Comparison of ENCODE assay signal across 8 cellular contexts in the genomic region with DNA sequence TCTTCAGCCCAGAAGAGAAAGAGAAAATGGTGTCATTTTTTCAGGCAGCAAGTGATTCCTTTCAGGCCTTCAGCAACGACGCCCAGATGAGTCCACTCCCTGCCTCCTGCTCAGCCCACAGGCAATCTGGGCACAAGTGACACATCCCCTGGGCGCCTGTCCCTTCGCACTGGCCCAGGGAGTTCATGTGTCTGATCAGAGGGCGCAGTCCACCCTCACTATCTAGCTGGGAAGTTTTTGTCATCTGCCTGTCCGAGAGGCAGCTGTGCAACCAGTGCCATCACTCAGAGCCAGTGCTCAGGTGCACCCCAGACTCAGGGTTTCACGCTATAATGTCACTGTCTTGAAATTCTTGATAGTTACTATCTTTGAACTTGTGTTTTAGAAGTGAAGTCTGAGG. TPM values are rescaled to one million over a fixed set of nuclear protein-coding genes. Genes with fewer than 3 reads are reported as not detected.
DNase-seq lines count a peak whose midpoint lies in the region; ATAC-seq and TF ChIP-seq lines count a peak whose summit lies in the region.

No MANE protein-coding gene starts in this region.

- POLR2A ChIA-PET in T-cell (lab: Charles Lee) = no interaction called here

- in situ Hi-C loops in GM23248 (cut with MboI) = no loop called here
- in situ Hi-C loops in gastrocnemius medialis (cut with MboI; ENCODE audit: low sequenced_read_pairs in 4 of 4) = no loop called here

- 0 out of 2 replicates have a peak, but pooled peaks cover 15% of the 10 kb centered on the region for H4K20me1 ChIP-seq in GM23248 (ENCODE audit: insufficient read depth)

- peaks cover 17% of the 10 kb centered on the region for H3K36me3 Mint-ChIP-seq in T-cell

- H3K9me3 ChIP-seq in GM23248 (ENCODE audit: low read depth) (no peaks in the 10 kb centered on the region), right atrium auricular region (no peaks in the 10 kb centered on the region), gastrocnemius medialis (no peaks in the 10 kb centered on the region), mucosa of descending colon (no peaks in the 10 kb centered on the region)

- H3K9me3 Mint-ChIP-seq in T-cell = peaks cover 0 to 6% (median 3%) of the 10 kb centered on the region in 3 donors

- H2AFZ ChIP-seq in GM23248 = no peak overlapping the region

- ATAC-seq in T-cell (replicated peaks in 1 of 4) (no peak), gastrocnemius medialis (peak in 1 of 2 donors; percentile 26), sciatic nerve (no peak), mucosa of descending colon (no peak)

- no peak for TF ChIP-seq CTCF in right atrium auricular region (IDR thresholded peaks at IDR 0.05)
- no peak for TF ChIP-seq CTCF in gastrocnemius medialis (IDR thresholded peaks at IDR 0.05 in 4 of 5, conservative IDR thresholded peaks at IDR 0.05 in 1 of 5)
- no peak for TF ChIP-seq CTCF in mucosa of descending colon (IDR thresholded peaks at IDR 0.05)

- peaks cover 0 to 3% of the 10 kb centered on the region in 2 donors for H3K27me3 Mint-ChIP-seq in T-cell

- no peaks in the 10 kb centered on the region for H3K36me3 ChIP-seq in GM23248 (ENCODE audit: low read depth)
- H3K36me3 ChIP-seq in right atrium auricular region = no peaks in the 10 kb centered on the region
- no peaks in the 10 kb centered on the region for H3K36me3 ChIP-seq in gastrocnemius medialis
- no peaks in the 10 kb centered on the region for H3K36me3 ChIP-seq in mucosa of descending colon (ENCODE audit: low read depth)

- peak in 1 of 2 donors; percentile 24 for TF ChIP-seq POLR2A in gastrocnemius medialis (IDR thresholded peaks at IDR 0.05)

- peak overlapping the region; percentile 63 to 78 (median 65) for H3K4me3 Mint-ChIP-seq in T-cell

- H3F3A ChIP-seq in GM23248 (ENCODE audit: insufficient read depth) = no peaks in the 10 kb centered on the region

- H3K4me1 ChIP-seq in GM23248 (ENCODE audit: insufficient read depth) (peaks cover 17% of the 10 kb centered on the region), right atrium auricular region (peaks cover 0 to 9% of the 10 kb centered on the region in 2 donors), gastrocnemius medialis (peaks cover 17 to 18% of the 10 kb centered on the region in 2 donors), mucosa of descending colon (ENCODE audit: low read depth) (no peaks in the 10 kb centered on the region)

- H3K27ac ChIP-seq in GM23248 (no peak overlapping the region), right atrium auricular region (peak overlapping the region; percentile 89 to 92), gastrocnemius medialis (peak overlapping the region; percentile 89 to 97 (median 92))

- intact Hi-C loops in gastrocnemius medialis (cut with DNase I; ENCODE audit: low total_unique reads) = loop anchor here (2.0 to 5.0 kb wide), 2 partner anchors 169 to 184 kb away; a partner anchor contains a TSS
- intact Hi-C loops in sciatic nerve (cut with DNase I) = no loop called here
- intact Hi-C loops in mucosa of descending colon (cut with DNase I, micrococcal nuclease) = no loop called here

- no peak overlapping the region for H3K4me2 ChIP-seq in GM23248 (ENCODE audit: unreplicated experiment)

- WGBS in GM23248 (ENCODE audit: low coverage in 1 of 2, low lambda C conversion rate in 2 of 2, missing lambda C conversion rate in 2 of 2), 2 experiments = 47 to 60% methylated on average over 7 of the region's 7 CpGs

- H3K27me3 ChIP-seq in GM23248 (replicated peaks; ENCODE audit: insufficient read depth) = no peaks in the 10 kb centered on the region; the same call in 1 of the 2 replicates
- H3K27me3 ChIP-seq in right atrium auricular region = no peaks in the 10 kb centered on the region
- no peaks in the 10 kb centered on the region for H3K27me3 ChIP-seq in gastrocnemius medialis

- no peak overlapping the region for H3K4me3 ChIP-seq in GM23248
- H3K4me3 ChIP-seq in right atrium auricular region = no peak overlapping the region
- H3K4me3 ChIP-seq in gastrocnemius medialis = no peak overlapping the region
- H3K4me3 ChIP-seq in mucosa of descending colon = no peak overlapping the region

- CTCF ChIA-PET in T-cell (lab: Charles Lee) = no interaction called here

- H3K9ac ChIP-seq in GM23248 = peak overlapping the region; percentile 99; the same call in 1 of the 2 replicates

- H3K9me2 ChIP-seq in GM23248 (ENCODE audit: insufficient read depth) = no peaks in the 10 kb centered on the region

- H3K27ac Mint-ChIP-seq in T-cell = no peak overlapping the region

- H3K79me2 ChIP-seq in GM23248 (ENCODE audit: insufficient read depth) = peaks cover 35% of the 10 kb centered on the region

- DNase-seq in GM23248 = peak; percentile 32
- DNase-seq in T-cell = no peak
- DNase-seq in right atrium auricular region (ENCODE audit: low spot score) = no peak
- peak in 1 of 2 donors; percentile 64 for DNase-seq in gastrocnemius medialis
- DNase-seq in sciatic nerve (ENCODE audit: low spot score) = no peak
- DNase-seq in mucosa of descending colon = no peak
- DNase-seq in iPS-NIHi7 (ENCODE audit: extremely low spot score) = no peak
- DNase-seq in NCI-H510A (lab: John Stamatoyannopoulos, UW) = no peak

- H3K4me1 Mint-ChIP-seq in T-cell = peaks cover 13 to 17% (median 15%) of the 10 kb centered on the region in 3 donors

RNA-seq across cellular contexts. Expression of a gene that starts 1.4 kb away (rescaled TPM):
- 0.86 and 1.1 TPM in 2 replicates for total RNA-seq in GM23248 (2014; rRNA removed; shearing (Covaris generic))
- 0.28 and 0.49 TPM in 2 replicates for polyA plus RNA-seq in GM23248 (2016; fragmentation: Nextera tagmentation; extraction: Ambion mirVana)
- under 1 TPM; 0.30 to 0.42 (median 0.35) TPM for total RNA-seq in T-cell
- total RNA-seq in right atrium auricular region = under 1 TPM; 0.35 to 0.37 TPM
- total RNA-seq in gastrocnemius medialis = under 1 TPM; 0.16 to 0.61 (median 0.30) TPM
- total RNA-seq in sciatic nerve = 7.2 TPM
- total RNA-seq in mucosa of descending colon = 1 to 10 TPM; 1.5 to 1.7 (median 1.7) TPM
